ENCODE assay signal across 1 cellular context in genomic region chr12:115296613-115297012, GRCh38.
TF ChIP-seq lines count a peak whose summit lies in the region.

No MANE protein-coding gene starts in this region.

TF ChIP-seq in SK-N-SH, 30 proteins besides CTCF, POLR2A, EP300 and RAD21 (continued from another document):
- no peak for TF ChIP-seq ZBTB33 (IDR thresholded peaks at IDR 0.05; ENCODE audit: borderline replicate concordance, low read depth)
- TF ChIP-seq REST (IDR thresholded peaks at IDR 0.05; ENCODE audit: low read depth, low read length), result no peak
- TF ChIP-seq FOXM1 (IDR thresholded peaks at IDR 0.05; ENCODE audit: low read depth), result no peak
- no peak for TF ChIP-seq RXRA (IDR thresholded peaks at IDR 0.05; ENCODE audit: borderline replicate concordance, low read depth)
- TF ChIP-seq RCOR1 (IDR thresholded peaks at IDR 0.05; ENCODE audit: low read length), result no peak
- TF ChIP-seq EZH2phosphoT487 (IDR thresholded peaks at IDR 0.05; ENCODE audit: borderline replicate concordance, low read depth), result no peak
- TF ChIP-seq SIN3A (IDR thresholded peaks at IDR 0.05; ENCODE audit: borderline replicate concordance, low read depth, low read length), result no peak
- no peak for TF ChIP-seq RFX5 (IDR thresholded peaks at IDR 0.05; ENCODE audit: low read length)
- no peak for TF ChIP-seq FOSL2 (IDR thresholded peaks at IDR 0.05; ENCODE audit: borderline replicate concordance, low read depth)
- no peak for TF ChIP-seq YY1 (IDR thresholded peaks at IDR 0.05; ENCODE audit: low read depth)
- no peak for TF ChIP-seq SMC3 (IDR thresholded peaks at IDR 0.05; ENCODE audit: low read depth, low read length)
- TF ChIP-seq GABPA (IDR thresholded peaks at IDR 0.05; ENCODE audit: low read depth), result no peak
